In genomic region chr11:128338806-128339205, GRCh38 we compare ENCODE assay signal across 11 cellular contexts.
"Had no signal": no experiment of that assay in that cellular context is flagged by ENCODE, and none has a peak within 500 bp of the region (broad histone marks: within the 10 kb centered on the region; RNA-seq: fewer than 3 reads in every experiment).

No MANE protein-coding gene starts in this region.

- DNase-seq: activated T-cell treated with anti-CD3 and anti-CD28 coated beads for 4 hours; amniotic stem cell; naive B cell; stimulated activated CD4-positive, alpha-beta T cell treated with anti-CD3 and anti-CD28 coated beads, Interleukin-12 subunit alpha, Interleukin-12 subunit beta, amount 100 ng/mL, for 4 hours; stimulated activated CD4-positive, alpha-beta T cell treated with anti-CD3 and anti-CD28 coated beads, Interleukin-2, amount 100 ng/mL, for 24 hours had no signal

- FAIRE-seq: colon, keratinocyte had no signal

- H3K27me3 ChIP-seq: hepatocyte had no signal

- H3K4me2 ChIP-seq: hepatocyte had no signal

- ATAC-seq: esophagus mucosa, left lobe of liver had no signal

- H3K4me1 ChIP-seq: parathyroid adenoma had no signal

- H3K27ac ChIP-seq: hepatocyte, parathyroid adenoma had no signal

- H3K4me3 Mint-ChIP-seq: naive B cell had no signal

- H2AFZ ChIP-seq: hepatocyte, parathyroid adenoma had no signal

- H3K4me3 ChIP-seq: hepatocyte had no signal

- H3K9me3 Mint-ChIP-seq: naive B cell had no signal

- H3K27me3 Mint-ChIP-seq: naive B cell had no signal

- H3K9ac ChIP-seq: parathyroid adenoma had no signal

- H3K36me3 Mint-ChIP-seq: naive B cell had no signal

- H3K79me2 ChIP-seq: hepatocyte, parathyroid adenoma had no signal
